Comparison of ENCODE assay signal across 16 cellular contexts in the genomic region with DNA sequence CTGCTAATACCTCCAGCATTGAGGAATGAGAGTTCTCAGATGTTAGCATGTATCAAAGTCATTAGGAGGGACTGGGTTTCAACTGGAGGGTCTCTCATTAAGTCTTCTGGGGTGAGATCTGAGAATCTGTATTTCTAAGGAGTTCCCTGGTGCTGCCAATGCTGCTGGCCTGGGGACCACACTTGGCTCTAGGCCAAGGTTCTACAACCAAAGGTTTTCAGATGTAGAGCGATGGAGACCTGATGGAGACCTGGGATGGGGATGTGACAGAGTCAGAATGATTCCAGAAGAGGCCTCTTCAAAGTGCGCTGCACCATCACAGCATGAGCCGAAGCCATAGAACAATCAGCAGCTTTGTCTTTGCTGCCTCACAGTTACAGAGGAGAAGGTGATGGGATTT. TPM values are rescaled to one million over a fixed set of nuclear protein-coding genes. Genes with fewer than 3 reads are reported as not detected.
DNase-seq lines count a peak whose midpoint lies in the region; ATAC-seq and TF ChIP-seq lines count a peak whose summit lies in the region.
"Had no signal": no experiment of that assay in that cellular context is flagged by ENCODE, and none has a peak within 500 bp of the region (broad histone marks: within the 10 kb centered on the region; RNA-seq: fewer than 3 reads in every experiment).

No MANE protein-coding gene starts in this region.

- no peaks in the 10 kb centered on the region for H3K9me3 ChIP-seq in CD4-positive, alpha-beta T cell (ENCODE audit: control insufficient read depth, low read length)
- H3K9me3 ChIP-seq: A549 had no signal

- peak overlapping the region; percentile 96 for H3K27ac Mint-ChIP-seq in activated CD4-positive, alpha-beta T cell treated with anti-CD3 and anti-CD28 coated beads, Interleukin-2, amount 10 ng/mL, durations not matched to agents 7 days and 5 days
- H3K27ac Mint-ChIP-seq in CD4-positive, alpha-beta T cell: peak overlapping the region; percentile 93
- H3K27ac Mint-ChIP-seq in activated T-helper 1 cell treated with anti-CD3 and anti-CD28 coated beads, Interleukin-12 subunit alpha, Interleukin-12 subunit beta, Interleukin-2, Interleukin-4 antibody, amounts not matched to agents 30 ng/mL and 10 ng/mL and 1 ng/mL, durations not matched to agents 14 hours and 24 hours and 36 hours: no peak overlapping the region
- H3K27ac Mint-ChIP-seq in natural killer cell treated with Interleukin-12 subunit alpha and Interleukin-12 subunit beta and Interleukin-15 and Interleukin-18, amount 100 ng/mL, for 72 hours: peak overlapping the region; percentile 30 to 75
- H3K27ac Mint-ChIP-seq: HFFc6 had no signal

- no peaks in the 10 kb centered on the region for H3K9me3 Mint-ChIP-seq in activated CD4-positive, alpha-beta T cell treated with anti-CD3 and anti-CD28 coated beads, Interleukin-2, amount 10 ng/mL, durations not matched to agents 7 days and 5 days
- H3K9me3 Mint-ChIP-seq in CD4-positive, alpha-beta T cell: no peaks in the 10 kb centered on the region
- no peaks in the 10 kb centered on the region for H3K9me3 Mint-ChIP-seq in activated T-helper 1 cell treated with anti-CD3 and anti-CD28 coated beads, Interleukin-12 subunit alpha, Interleukin-12 subunit beta, Interleukin-2, Interleukin-4 antibody, amounts not matched to agents 30 ng/mL and 10 ng/mL and 1 ng/mL, durations not matched to agents 14 hours and 24 hours and 36 hours
- H3K9me3 Mint-ChIP-seq in natural killer cell treated with Interleukin-12 subunit alpha and Interleukin-12 subunit beta and Interleukin-15 and Interleukin-18, amount 100 ng/mL, for 72 hours: no peaks in the 10 kb centered on the region
- H3K9me3 Mint-ChIP-seq: HFFc6 had no signal

- POLR2A ChIA-PET in activated CD4-positive, alpha-beta T cell treated with anti-CD3 and anti-CD28 coated beads, Interleukin-2, amount 10 ng/mL, durations not matched to agents 7 days and 5 days (lab: Charles Lee): no interaction called here
- POLR2A ChIA-PET in CD4-positive, alpha-beta T cell (lab: Charles Lee): interaction anchor here (1.0 to 5.3 kb wide), 6 partner anchors 11 to 610 kb away, joined by 3 to 29 read pairs (median 16); a partner anchor contains a TSS

- no peak for TF ChIP-seq CTCF in CD4-positive, alpha-beta T cell (IDR thresholded peaks at IDR 0.05)

- no peak for DNase-seq in activated CD4-positive, alpha-beta T cell treated with anti-CD3 and anti-CD28 coated beads, Interleukin-2, amount 10 ng/mL, durations not matched to agents 7 days and 5 days
- DNase-seq in activated CD4-positive, alpha-beta T cell treated with anti-CD3 and anti-CD28 coated beads for 4 hours: no peak
- no peak for DNase-seq in CD4-positive, alpha-beta T cell
- DNase-seq in activated T-helper 1 cell treated with anti-CD3 and anti-CD28 coated beads, Interleukin-12 subunit alpha, Interleukin-12 subunit beta, Interleukin-2, Interleukin-4 antibody, amounts not matched to agents 30 ng/mL and 10 ng/mL and 1 ng/mL, durations not matched to agents 14 hours and 24 hours and 36 hours (ENCODE audit: low spot score): no peak
- no peak for DNase-seq in natural killer cell treated with Interleukin-12 subunit alpha and Interleukin-12 subunit beta and Interleukin-15 and Interleukin-18, amount 100 ng/mL, for 72 hours (ENCODE audit: low spot score)
- DNase-seq in activated effector memory CD4-positive, alpha-beta T cell treated with anti-CD3 and anti-CD28 coated beads, Interleukin-2, amount 50 U/mL, for 16 hours: no peak
- DNase-seq: AML-193, DMS 273 treated with DMSO at 0.1 percent for 48 hours, GOT3, HFFc6, KG1, NCI-H1092, NCI-H2107, NCI-H69 had no signal

- H3K27ac ChIP-seq in CD4-positive, alpha-beta T cell (ENCODE audit: low read depth, low read length): peak overlapping the region; percentile 1
- H3K27ac ChIP-seq: A549 had no signal

- intact Hi-C loops in CD4-positive, alpha-beta T cell (cut with DNase I, micrococcal nuclease): loop anchor here in 1 of 2 experiments (10.0 kb wide), 2 partner anchors 402 to 992 kb away; a partner anchor contains a TSS
- intact Hi-C loops in activated T-helper 1 cell treated with anti-CD3 and anti-CD28 coated beads, Interleukin-12 subunit alpha, Interleukin-12 subunit beta, Interleukin-2, Interleukin-4 antibody, amounts not matched to agents 30 ng/mL and 10 ng/mL and 1 ng/mL, durations not matched to agents 14 hours and 24 hours and 36 hours (cut with micrococcal nuclease): loop anchor here (5.0 kb wide), 1 partner anchor 400 kb away; no protein-coding TSS in a partner anchor

- no peak overlapping the region for H3K4me3 Mint-ChIP-seq in activated CD4-positive, alpha-beta T cell treated with anti-CD3 and anti-CD28 coated beads, Interleukin-2, amount 10 ng/mL, durations not matched to agents 7 days and 5 days
- peak overlapping the region; percentile 44 for H3K4me3 Mint-ChIP-seq in CD4-positive, alpha-beta T cell
- H3K4me3 Mint-ChIP-seq in activated T-helper 1 cell treated with anti-CD3 and anti-CD28 coated beads, Interleukin-12 subunit alpha, Interleukin-12 subunit beta, Interleukin-2, Interleukin-4 antibody, amounts not matched to agents 30 ng/mL and 10 ng/mL and 1 ng/mL, durations not matched to agents 14 hours and 24 hours and 36 hours: peak overlapping the region; percentile 20
- H3K4me3 Mint-ChIP-seq in natural killer cell treated with Interleukin-12 subunit alpha and Interleukin-12 subunit beta and Interleukin-15 and Interleukin-18, amount 100 ng/mL, for 72 hours: peak overlapping the region; percentile 85
- H3K4me3 Mint-ChIP-seq: HFFc6 had no signal

- no peak for ATAC-seq in CD4-positive, alpha-beta T cell (ENCODE audit: poor library complexity)
- no peak for ATAC-seq in natural killer cell treated with Interleukin-12 subunit alpha and Interleukin-12 subunit beta and Interleukin-15 and Interleukin-18, amount 100 ng/mL, for 72 hours
- no peak for ATAC-seq in HG02840 (IDR thresholded peaks at IDR 0.05; ENCODE audit: low FRiP score, unreplicated experiment)
- ATAC-seq: A549 had no signal

- CTCF ChIA-PET in activated CD4-positive, alpha-beta T cell treated with anti-CD3 and anti-CD28 coated beads, Interleukin-2, amount 10 ng/mL, durations not matched to agents 7 days and 5 days (lab: Charles Lee): interaction anchor here (0.7 to 2.4 kb wide), 2 partner anchors 18 to 580 kb away, joined by 3 to 5 read pairs; no protein-coding TSS in a partner anchor
- CTCF ChIA-PET in CD4-positive, alpha-beta T cell (lab: Charles Lee): interaction anchor here (4.4 kb wide), 1 partner anchor 18 kb away, joined by 32 read pairs; no protein-coding TSS in a partner anchor

- no peaks in the 10 kb centered on the region for H3K27me3 ChIP-seq in CD4-positive, alpha-beta T cell (ENCODE audit: control insufficient read depth, insufficient read depth, low read length)

- peaks cover 90% of the 10 kb centered on the region for H3K4me1 Mint-ChIP-seq in activated CD4-positive, alpha-beta T cell treated with anti-CD3 and anti-CD28 coated beads, Interleukin-2, amount 10 ng/mL, durations not matched to agents 7 days and 5 days
- peaks cover 83% of the 10 kb centered on the region for H3K4me1 Mint-ChIP-seq in CD4-positive, alpha-beta T cell (ENCODE audit: low read depth)
- peaks cover 80% of the 10 kb centered on the region for H3K4me1 Mint-ChIP-seq in activated T-helper 1 cell treated with anti-CD3 and anti-CD28 coated beads, Interleukin-12 subunit alpha, Interleukin-12 subunit beta, Interleukin-2, Interleukin-4 antibody, amounts not matched to agents 30 ng/mL and 10 ng/mL and 1 ng/mL, durations not matched to agents 14 hours and 24 hours and 36 hours (ENCODE audit: low read depth)
- H3K4me1 Mint-ChIP-seq in natural killer cell treated with Interleukin-12 subunit alpha and Interleukin-12 subunit beta and Interleukin-15 and Interleukin-18, amount 100 ng/mL, for 72 hours (ENCODE audit: low read depth in 2 of 2): peaks cover 70 to 78% of the 10 kb centered on the region in 2 donors

- H3K36me3 Mint-ChIP-seq in activated CD4-positive, alpha-beta T cell treated with anti-CD3 and anti-CD28 coated beads, Interleukin-2, amount 10 ng/mL, durations not matched to agents 7 days and 5 days (ENCODE audit: low read depth): peaks cover 14% of the 10 kb centered on the region
- no peaks in the 10 kb centered on the region for H3K36me3 Mint-ChIP-seq in CD4-positive, alpha-beta T cell (ENCODE audit: low read depth)
- no peaks in the 10 kb centered on the region for H3K36me3 Mint-ChIP-seq in activated T-helper 1 cell treated with anti-CD3 and anti-CD28 coated beads, Interleukin-12 subunit alpha, Interleukin-12 subunit beta, Interleukin-2, Interleukin-4 antibody, amounts not matched to agents 30 ng/mL and 10 ng/mL and 1 ng/mL, durations not matched to agents 14 hours and 24 hours and 36 hours (ENCODE audit: low read depth)
- no peaks in the 10 kb centered on the region for H3K36me3 Mint-ChIP-seq in natural killer cell treated with Interleukin-12 subunit alpha and Interleukin-12 subunit beta and Interleukin-15 and Interleukin-18, amount 100 ng/mL, for 72 hours

- peaks cover 6% of the 10 kb centered on the region for H3K27me3 Mint-ChIP-seq in activated CD4-positive, alpha-beta T cell treated with anti-CD3 and anti-CD28 coated beads, Interleukin-2, amount 10 ng/mL, durations not matched to agents 7 days and 5 days
- peaks cover 4% of the 10 kb centered on the region for H3K27me3 Mint-ChIP-seq in CD4-positive, alpha-beta T cell
- H3K27me3 Mint-ChIP-seq in activated T-helper 1 cell treated with anti-CD3 and anti-CD28 coated beads, Interleukin-12 subunit alpha, Interleukin-12 subunit beta, Interleukin-2, Interleukin-4 antibody, amounts not matched to agents 30 ng/mL and 10 ng/mL and 1 ng/mL, durations not matched to agents 14 hours and 24 hours and 36 hours (ENCODE audit: insufficient read depth): peaks cover 2% of the 10 kb centered on the region
- H3K27me3 Mint-ChIP-seq in natural killer cell treated with Interleukin-12 subunit alpha and Interleukin-12 subunit beta and Interleukin-15 and Interleukin-18, amount 100 ng/mL, for 72 hours: no peaks in the 10 kb centered on the region

RNA-seq across cellular contexts. Expression of a gene that starts 27.2 kb away (rescaled TPM):
- under 1 TPM; 0.15 to 0.20 TPM for total RNA-seq in activated CD4-positive, alpha-beta T cell treated with anti-CD3 and anti-CD28 coated beads, Interleukin-2, amount 10 ng/mL, durations not matched to agents 7 days and 5 days
- under 1 TPM; 0.19 to 0.34 TPM for total RNA-seq in CD4-positive, alpha-beta T cell
- total RNA-seq in activated T-helper 1 cell treated with anti-CD3 and anti-CD28 coated beads, Interleukin-12 subunit alpha, Interleukin-12 subunit beta, Interleukin-2, Interleukin-4 antibody, amounts not matched to agents 30 ng/mL and 10 ng/mL and 1 ng/mL, durations not matched to agents 14 hours and 24 hours and 36 hours: not detected in 2 replicates
- total RNA-seq in natural killer cell treated with Interleukin-12 subunit alpha and Interleukin-12 subunit beta and Interleukin-15 and Interleukin-18, amount 100 ng/mL, for 72 hours: 1 to 10 TPM in 1 of 2 donors, under 1 TPM in 1; 0.19 to 1.5 TPM
- total RNA-seq: HFFc6 had no signal
